15 cellular contexts compared by ENCODE assay signal in the genomic region with DNA sequence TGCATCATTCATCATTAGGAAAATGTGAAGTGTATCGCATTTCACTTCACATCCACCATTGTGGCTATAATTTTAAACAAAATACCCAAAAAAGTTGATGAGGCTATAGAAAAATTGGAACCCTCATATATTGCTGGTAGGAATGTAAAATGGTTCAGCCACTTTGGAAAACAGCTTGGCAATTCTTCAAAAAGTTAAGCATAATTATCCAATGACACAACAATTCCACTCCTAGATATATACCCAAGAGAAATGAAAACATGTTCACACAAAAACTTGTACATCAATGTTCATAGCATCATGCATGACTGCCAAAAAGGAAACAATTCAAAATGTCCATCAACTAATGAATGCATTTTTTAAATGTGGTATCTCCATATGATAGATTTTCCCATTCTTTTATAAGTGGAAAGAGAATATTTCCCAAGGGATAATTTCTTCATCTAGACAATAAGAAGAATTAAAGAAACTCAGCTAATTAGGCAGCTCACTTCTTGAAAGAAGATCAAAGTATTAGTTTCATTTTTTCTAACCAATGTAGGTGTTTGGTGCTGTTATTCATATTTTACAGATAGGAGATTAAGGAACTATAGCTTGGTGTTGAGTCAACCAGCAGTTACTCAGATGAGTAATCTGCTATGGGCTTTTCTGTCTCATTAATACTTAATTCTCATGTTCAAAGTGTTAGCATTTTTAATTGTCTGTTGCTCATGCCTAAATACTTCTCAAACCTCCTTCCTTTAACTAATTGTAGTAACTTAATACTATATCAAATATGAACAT. TPM values are rescaled to one million over a fixed set of nuclear protein-coding genes. Genes with fewer than 3 reads are reported as not detected.
DNase-seq lines count a peak whose midpoint lies in the region; ATAC-seq and TF ChIP-seq lines count a peak whose summit lies in the region.
"Had no signal": no experiment of that assay in that cellular context is flagged by ENCODE, and none has a peak within 500 bp of the region (broad histone marks: within the 10 kb centered on the region; RNA-seq: fewer than 3 reads in every experiment).

No MANE protein-coding gene starts in this region.

- no peaks in the 10 kb centered on the region for H4K20me1 ChIP-seq in osteoblast (ENCODE audit: insufficient read depth, low read length)

- no peak overlapping the region for H3K4me3 Mint-ChIP-seq in CD8-positive, alpha-beta memory T cell

- POLR2A ChIA-PET in CD8-positive, alpha-beta memory T cell (lab: Charles Lee) = no interaction called here

- no peak overlapping the region for H2AFZ ChIP-seq in osteoblast (ENCODE audit: low read length)

- no peak overlapping the region for H3K4me2 ChIP-seq in osteoblast (ENCODE audit: insufficient read depth, low read length)

- H3K27ac ChIP-seq in epithelial cell of prostate = peak overlapping the region; percentile 2
- no peak overlapping the region for H3K27ac ChIP-seq in osteoblast (ENCODE audit: low read depth, low read length)
- H3K27ac ChIP-seq in CD8-positive, alpha-beta memory T cell (ENCODE audit: low read depth, low read length) = no peak overlapping the region
- H3K27ac ChIP-seq: SJSA1, tibial artery had no signal

- H3K79me2 ChIP-seq in osteoblast (ENCODE audit: insufficient read depth, low read length) = no peaks in the 10 kb centered on the region

- no peak overlapping the region for H3K4me3 ChIP-seq in osteoblast (ENCODE audit: insufficient read depth, low read length)
- H3K4me3 ChIP-seq in CD8-positive, alpha-beta memory T cell (ENCODE audit: low read length) = no peak overlapping the region
- H3K4me3 ChIP-seq: SJSA1, tibial artery had no signal

- peaks cover 0 to 10% (median 4%) of the 10 kb centered on the region in 5 donors for H3K9me3 Mint-ChIP-seq in CD8-positive, alpha-beta memory T cell

- no peaks in the 10 kb centered on the region for H3K27me3 ChIP-seq in osteoblast (ENCODE audit: insufficient read depth, low read length)
- no peaks in the 10 kb centered on the region for H3K27me3 ChIP-seq in CD8-positive, alpha-beta memory T cell (ENCODE audit: insufficient read depth, low read length, poor library complexity, severe bottlenecking)
- H3K27me3 ChIP-seq: SJSA1, tibial artery had no signal

- TF ChIP-seq CTCF in osteoblast (IDR thresholded peaks at IDR 0.05; ENCODE audit: extremely low read depth, low read depth, low read length) = no peak

- no peaks in the 10 kb centered on the region for H3K27me3 Mint-ChIP-seq in CD8-positive, alpha-beta memory T cell

- no peak overlapping the region for H3K27ac Mint-ChIP-seq in CD8-positive, alpha-beta memory T cell

- peaks cover 18 to 55% (median 28%) of the 10 kb centered on the region in 3 donors for H3K36me3 Mint-ChIP-seq in CD8-positive, alpha-beta memory T cell

- H3K4me1 ChIP-seq in osteoblast (ENCODE audit: insufficient read depth, low read length) = peaks cover 19% of the 10 kb centered on the region
- H3K4me1 ChIP-seq in CD8-positive, alpha-beta memory T cell (ENCODE audit: insufficient read depth, low read length) = no peaks in the 10 kb centered on the region

- no peaks in the 10 kb centered on the region for H3K4me1 Mint-ChIP-seq in CD8-positive, alpha-beta memory T cell

- CTCF ChIA-PET in CD8-positive, alpha-beta memory T cell (lab: Charles Lee) = no interaction called here

- H3K36me3 ChIP-seq in osteoblast (ENCODE audit: insufficient read depth, low read length) = no peaks in the 10 kb centered on the region
- H3K36me3 ChIP-seq in CD8-positive, alpha-beta memory T cell (ENCODE audit: insufficient read depth, low read length) = no peaks in the 10 kb centered on the region
- H3K36me3 ChIP-seq: tibial artery had no signal

- peaks cover 4% of the 10 kb centered on the region for H3K9me3 ChIP-seq in osteoblast (ENCODE audit: low read depth, low read length)
- H3K9me3 ChIP-seq in CD8-positive, alpha-beta memory T cell (ENCODE audit: low read length) = no peaks in the 10 kb centered on the region
- H3K9me3 ChIP-seq: SJSA1 had no signal

- DNase-seq in epithelial cell of prostate (ENCODE audit: low read depth, low spot score) (no peak), osteoblast (ENCODE audit: insufficient read length, low spot score, missing footprints) (no peak), hippocampal formation (lab: John Stamatoyannopoulos, UW) (no peak), DMS79 treated with DMSO at 0.1 percent for 48 hours (lab: John Stamatoyannopoulos, UW) (no peak)
- DNase-seq in CD8-positive, alpha-beta memory T cell = no peak
- DNase-seq: activated naive CD4-positive, alpha-beta T cell treated with anti-CD3 and anti-CD28 coated beads, Interleukin-2, amount 50 U/mL, for 16 hours; dermis blood vessel endothelial cell; NCI-H524 treated with DMSO at 0.1 percent for 48 hours; tibial artery had no signal

- ATAC-seq in GM18508 (IDR thresholded peaks at IDR 0.05; ENCODE audit: insufficient read depth, unreplicated experiment) (peak; percentile 84), GM21390 (IDR thresholded peaks at IDR 0.05; ENCODE audit: unreplicated experiment) (peak; percentile 85), HG03159 (IDR thresholded peaks at IDR 0.05; ENCODE audit: unreplicated experiment) (peak; percentile 78)

RNA-seq across cellular contexts. Expression of gene YEATS4, which starts 32.8 kb away (rescaled TPM):
- total RNA-seq in osteoblast = 20.3 and 24.5 TPM in 2 replicates
- 10 to 100 TPM; 34.9 to 39.7 TPM for total RNA-seq in CD8-positive, alpha-beta memory T cell
- polyA plus RNA-seq in CD8-positive, alpha-beta memory T cell = 26.6 TPM

RNA-seq across cellular contexts. Expression of gene LYZ, which starts 44.2 kb away (rescaled TPM):
- total RNA-seq in osteoblast = 1.8 and 8.3 TPM in 2 replicates
- total RNA-seq in CD8-positive, alpha-beta memory T cell = 1 to 10 TPM; 8.7 to 8.8 TPM
- polyA plus RNA-seq in CD8-positive, alpha-beta memory T cell = not detected
- total RNA-seq: dermis blood vessel endothelial cell, MCF 10A, renal cortical epithelial cell, SJSA1 had no signal
